9 cellular contexts compared by ENCODE assay signal in genomic region chr3:50515565-50516047, GRCh38. TPM values are rescaled to one million over a fixed set of nuclear protein-coding genes. Genes with fewer than 3 reads are reported as not detected.
DNase-seq lines count a peak whose midpoint lies in the region; ATAC-seq and TF ChIP-seq lines count a peak whose summit lies in the region.
"Had no signal": no experiment of that assay in that cellular context is flagged by ENCODE, and none has a peak within 500 bp of the region (broad histone marks: within the 10 kb centered on the region; RNA-seq: fewer than 3 reads in every experiment).

No MANE protein-coding gene starts in this region.

- H3K36me3 ChIP-seq in colonic mucosa, result no peaks in the 10 kb centered on the region
- H3K36me3 ChIP-seq in mesodermal cell (ENCODE audit: control insufficient read depth, insufficient read depth, low read length), result no peaks in the 10 kb centered on the region

- TF ChIP-seq CTCF in colonic mucosa (IDR thresholded peaks at IDR 0.05), result no peak

- 9 to 20% methylated on average over 7 to 11 of the region's 13 CpGs for WGBS in mesodermal cell (ENCODE audit: insufficient coverage in 2 of 2), 2 experiments

- intact Hi-C loops in colonic mucosa (cut with DNase I), result no loop called here

- H3K4me1 Mint-ChIP-seq in activated naive CD8-positive, alpha-beta T cell treated with anti-CD3 and anti-CD28 coated beads, Interleukin-2, amount 10 ng/mL, durations not matched to agents 7 days and 5 days, result peaks cover 6% of the 10 kb centered on the region
- peaks cover 5% of the 10 kb centered on the region for H3K4me1 Mint-ChIP-seq in activated naive CD8-positive, alpha-beta T cell treated with anti-CD3 and anti-CD28 coated beads for 36 hours

- ATAC-seq in activated naive CD8-positive, alpha-beta T cell treated with anti-CD3 and anti-CD28 coated beads, Interleukin-2, amount 10 ng/mL, durations not matched to agents 7 days and 5 days (ENCODE audit: low read depth), result peak; percentile 41

- POLR2A ChIA-PET in activated naive CD8-positive, alpha-beta T cell treated with anti-CD3 and anti-CD28 coated beads, Interleukin-2, amount 10 ng/mL, durations not matched to agents 7 days and 5 days (lab: Charles Lee), result no interaction called here

- no peaks in the 10 kb centered on the region for H3K36me3 Mint-ChIP-seq in activated naive CD8-positive, alpha-beta T cell treated with anti-CD3 and anti-CD28 coated beads, Interleukin-2, amount 10 ng/mL, durations not matched to agents 7 days and 5 days
- H3K36me3 Mint-ChIP-seq in activated naive CD8-positive, alpha-beta T cell treated with anti-CD3 and anti-CD28 coated beads for 36 hours, result no peaks in the 10 kb centered on the region

- no peak for DNase-seq in activated naive CD8-positive, alpha-beta T cell treated with anti-CD3 and anti-CD28 coated beads, Interleukin-2, amount 10 ng/mL, durations not matched to agents 7 days and 5 days
- DNase-seq in activated naive CD8-positive, alpha-beta T cell treated with anti-CD3 and anti-CD28 coated beads for 36 hours, result no peak
- DNase-seq in colonic mucosa (peak; percentile 28), NCI-H1436 treated with DMSO at 0.1 percent for 48 hours (lab: John Stamatoyannopoulos, UW) (no peak), NCI-H187 (lab: John Stamatoyannopoulos, UW) (no peak), cerebellar cortex (ENCODE audit: low spot score) (no peak)
- DNase-seq in NK-92 treated with Interleukin-12 subunit alpha and Interleukin-12 subunit beta, amount 100 ng/mL, for 24 hours (lab: John Stamatoyannopoulos, UW), result no peak
- DNase-seq: activated gamma-delta T cell had no signal

- H3K9me3 ChIP-seq in colonic mucosa (no peaks in the 10 kb centered on the region), mesodermal cell (ENCODE audit: control insufficient read depth, low read length) (no peaks in the 10 kb centered on the region)

- H3K27ac Mint-ChIP-seq in activated naive CD8-positive, alpha-beta T cell treated with anti-CD3 and anti-CD28 coated beads, Interleukin-2, amount 10 ng/mL, durations not matched to agents 7 days and 5 days, result no peak overlapping the region
- H3K27ac Mint-ChIP-seq in activated naive CD8-positive, alpha-beta T cell treated with anti-CD3 and anti-CD28 coated beads for 36 hours, result no peak overlapping the region

- no peaks in the 10 kb centered on the region for H3K9me3 Mint-ChIP-seq in activated naive CD8-positive, alpha-beta T cell treated with anti-CD3 and anti-CD28 coated beads, Interleukin-2, amount 10 ng/mL, durations not matched to agents 7 days and 5 days
- no peaks in the 10 kb centered on the region for H3K9me3 Mint-ChIP-seq in activated naive CD8-positive, alpha-beta T cell treated with anti-CD3 and anti-CD28 coated beads for 36 hours

- H3K27me3 ChIP-seq in colonic mucosa, result no peaks in the 10 kb centered on the region

- H3K27me3 Mint-ChIP-seq in activated naive CD8-positive, alpha-beta T cell treated with anti-CD3 and anti-CD28 coated beads, Interleukin-2, amount 10 ng/mL, durations not matched to agents 7 days and 5 days, result peaks cover 11% of the 10 kb centered on the region
- H3K27me3 Mint-ChIP-seq in activated naive CD8-positive, alpha-beta T cell treated with anti-CD3 and anti-CD28 coated beads for 36 hours, result peaks cover 8% of the 10 kb centered on the region

- peak overlapping the region in 1 of 2 donors; percentile 8 for H3K9ac ChIP-seq in colonic mucosa (ENCODE audit: low read depth in 2 of 2, low read length in 2 of 2)

- H3K4me3 Mint-ChIP-seq in activated naive CD8-positive, alpha-beta T cell treated with anti-CD3 and anti-CD28 coated beads, Interleukin-2, amount 10 ng/mL, durations not matched to agents 7 days and 5 days, result no peak overlapping the region
- no peak overlapping the region for H3K4me3 Mint-ChIP-seq in activated naive CD8-positive, alpha-beta T cell treated with anti-CD3 and anti-CD28 coated beads for 36 hours

- H3K4me3 ChIP-seq in colonic mucosa (no peak overlapping the region), mesodermal cell (ENCODE audit: extremely low read depth, insufficient read depth, low read length, poor library complexity, severe bottlenecking) (no peak overlapping the region)

- H3K4me1 ChIP-seq in colonic mucosa (peaks cover 4% of the 10 kb centered on the region), mesodermal cell (ENCODE audit: control insufficient read depth, insufficient read depth, low read length, poor library complexity, severe bottlenecking) (peaks cover 24% of the 10 kb centered on the region)

- no peak overlapping the region for H3K27ac ChIP-seq in colonic mucosa
- peak overlapping the region; percentile 60 for H3K27ac ChIP-seq in mesodermal cell (ENCODE audit: low read depth, low read length, severe bottlenecking)

RNA-seq across cellular contexts. Expression of gene CACNA2D2, which starts 12.2 kb away (rescaled TPM):
- 1 to 10 TPM; 2.1 to 2.5 TPM for total RNA-seq in activated naive CD8-positive, alpha-beta T cell treated with anti-CD3 and anti-CD28 coated beads, Interleukin-2, amount 10 ng/mL, durations not matched to agents 7 days and 5 days
- under 1 TPM; 0.70 to 0.80 TPM for total RNA-seq in activated naive CD8-positive, alpha-beta T cell treated with anti-CD3 and anti-CD28 coated beads for 36 hours
- total RNA-seq in colonic mucosa, result 1 to 10 TPM; 2.4 to 3.3 TPM
- 7.3 TPM for polyA plus RNA-seq in mesodermal cell (2013, experiment 1 of 2)
- 6.3 TPM for polyA plus RNA-seq in mesodermal cell (2013, experiment 2 of 2)

RNA-seq across cellular contexts. Expression of gene C3orf18, which starts 51.9 kb away (rescaled TPM):
- 10 to 100 TPM; 53.2 to 58.4 TPM for total RNA-seq in activated naive CD8-positive, alpha-beta T cell treated with anti-CD3 and anti-CD28 coated beads, Interleukin-2, amount 10 ng/mL, durations not matched to agents 7 days and 5 days
- total RNA-seq in activated naive CD8-positive, alpha-beta T cell treated with anti-CD3 and anti-CD28 coated beads for 36 hours, result 10 to 100 TPM; 15.9 to 17.1 TPM
- 1 to 10 TPM; 2.4 to 2.9 TPM for total RNA-seq in colonic mucosa
- 12.3 TPM for polyA plus RNA-seq in mesodermal cell (2013, experiment 1 of 2)
- polyA plus RNA-seq in mesodermal cell (2013, experiment 2 of 2), result 10.0 TPM

RNA-seq across cellular contexts. Expression of gene HEMK1, which starts 53.7 kb away (rescaled TPM):
- total RNA-seq in activated naive CD8-positive, alpha-beta T cell treated with anti-CD3 and anti-CD28 coated beads, Interleukin-2, amount 10 ng/mL, durations not matched to agents 7 days and 5 days, result 100 to 1,000 TPM in 1 of 2 experiments, 10 to 100 TPM in 1; 97.4 to 102 TPM
- 10 to 100 TPM; 59.8 to 64.7 TPM for total RNA-seq in activated naive CD8-positive, alpha-beta T cell treated with anti-CD3 and anti-CD28 coated beads for 36 hours
- 10 to 100 TPM; 23.0 to 28.5 TPM for total RNA-seq in colonic mucosa
- 22.7 TPM for polyA plus RNA-seq in mesodermal cell (2013, experiment 1 of 2)
- 14.3 TPM for polyA plus RNA-seq in mesodermal cell (2013, experiment 2 of 2)

Comparison
In these comparisons a context has a peak if more than half of its experiments do, and no peak if none do; other contexts are left out.
1. RNA of gene C3orf18, which starts 51.9 kb away (total RNA-seq): 53.2 to 58.4 TPM in activated naive CD8-positive, alpha-beta T cell treated with anti-CD3 and anti-CD28 coated beads, Interleukin-2, amount 10 ng/mL, durations not matched to agents 7 days and 5 days and 15.9 to 17.1 TPM in activated naive CD8-positive, alpha-beta T cell treated with anti-CD3 and anti-CD28 coated beads for 36 hours; 2.4 to 2.9 TPM in colonic mucosa; every median in the first group is over 4 times any median in the second.